9 cellular contexts compared by ENCODE assay signal in the genomic region with DNA sequence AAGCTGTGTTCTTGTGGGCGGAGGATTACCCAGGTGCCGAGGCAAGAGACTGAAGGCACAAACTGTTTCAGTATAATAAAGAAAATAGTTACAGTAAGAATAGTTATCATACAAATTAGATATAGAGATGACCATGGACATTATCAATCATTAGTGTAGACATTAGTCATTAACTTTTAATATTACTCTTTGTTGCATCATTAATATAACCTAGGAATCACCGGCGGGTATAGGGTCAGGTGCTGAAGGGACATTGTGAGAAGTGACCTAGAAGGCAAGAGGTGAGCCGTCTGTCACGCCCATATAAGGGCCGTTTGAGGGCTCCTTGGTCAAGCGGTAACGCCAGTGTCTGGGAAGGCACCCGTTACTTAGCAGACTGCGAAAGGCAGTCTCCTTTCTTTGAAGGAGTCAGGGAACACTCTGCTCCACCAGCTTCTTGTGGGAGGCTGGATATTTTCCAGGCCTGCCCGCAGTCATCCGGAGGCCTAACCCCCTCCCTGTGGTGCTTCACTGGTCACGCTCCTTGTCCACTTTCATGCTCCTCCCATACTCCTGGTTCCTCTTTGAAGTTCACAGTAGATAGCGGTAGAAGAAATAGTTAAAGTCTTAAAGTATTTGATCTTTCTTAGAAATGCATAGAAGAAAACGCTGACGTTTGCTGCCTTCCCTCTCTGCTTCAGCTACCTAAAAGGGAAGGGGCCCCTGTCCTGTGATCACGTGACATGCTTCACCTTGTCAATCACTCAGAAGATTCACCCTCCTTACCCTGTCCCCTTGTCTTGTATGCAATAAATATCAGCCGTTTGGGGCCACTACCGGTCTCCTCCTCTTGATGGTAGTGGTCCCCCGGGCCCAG. TPM values are rescaled to one million over a fixed set of nuclear protein-coding genes. Genes with fewer than 3 reads are reported as not detected.
DNase-seq lines count a peak whose midpoint lies in the region; ATAC-seq and TF ChIP-seq lines count a peak whose summit lies in the region.
"Not testable (repeated sequence)": the region's sequence is repeated elsewhere in the genome, so short reads cannot be mapped to it uniquely, and the experiment has no call there.
"Had no signal": no experiment of that assay in that cellular context is flagged by ENCODE, and none has a peak within 500 bp of the region (broad histone marks: within the 10 kb centered on the region; RNA-seq: fewer than 3 reads in every experiment).

No MANE protein-coding gene starts in this region.

- not testable (repeated sequence) for TF ChIP-seq POLR2A in Peyer's patch (IDR thresholded peaks at IDR 0.05); stomach (IDR thresholded peaks at IDR 0.05)

- peaks cover 13 to 39% (median 30%) of the 10 kb centered on the region in 4 donors for H3K4me1 Mint-ChIP-seq in CD4-positive, alpha-beta memory T cell
- peaks cover 30% of the 10 kb centered on the region for H3K4me1 Mint-ChIP-seq in activated CD8-positive, alpha-beta T cell treated with anti-CD3 and anti-CD28 coated beads for 36 hours (ENCODE audit: low read depth)
- H3K4me1 Mint-ChIP-seq in naive thymus-derived CD4-positive, alpha-beta T cell = peaks cover 7 to 49% (median 28%) of the 10 kb centered on the region in 7 donors

- not testable (repeated sequence) for H3K4me3 ChIP-seq in CD4-positive, alpha-beta memory T cell (ENCODE audit: low read length in 2 of 2); HL-60 (replicated peaks; ENCODE audit: insufficient read depth, low read length); Peyer's patch; cardiac fibroblast (replicated peaks in 1 of 2; ENCODE audit: low read depth in 2 of 2, low read length in 2 of 2); naive thymus-derived CD4-positive, alpha-beta T cell (ENCODE audit: low read length); stomach

- peak overlapping the region; percentile 34 to 81 (median 56) for H3K4me3 Mint-ChIP-seq in CD4-positive, alpha-beta memory T cell
- H3K4me3 Mint-ChIP-seq in activated CD8-positive, alpha-beta T cell treated with anti-CD3 and anti-CD28 coated beads for 36 hours = not testable (repeated sequence)
- peak overlapping the region in 3 of 10 donors; percentile 24 to 96 (median 25) for H3K4me3 Mint-ChIP-seq in naive thymus-derived CD4-positive, alpha-beta T cell

- H3K27ac Mint-ChIP-seq in CD4-positive, alpha-beta memory T cell = peak overlapping the region; percentile 71 to 97 (median 88)
- peak overlapping the region; percentile 87 for H3K27ac Mint-ChIP-seq in activated CD8-positive, alpha-beta T cell treated with anti-CD3 and anti-CD28 coated beads for 36 hours
- peak overlapping the region in 7 of 9 donors; percentile 2 to 100 (median 85) for H3K27ac Mint-ChIP-seq in naive thymus-derived CD4-positive, alpha-beta T cell

- H3K4me1 ChIP-seq in CD4-positive, alpha-beta memory T cell (ENCODE audit: insufficient read depth, low read length) = peaks cover 45% of the 10 kb centered on the region
- H3K4me1 ChIP-seq in Peyer's patch (peaks cover 0 to 29% (median 13%) of the 10 kb centered on the region in 4 donors), stomach (peaks cover 40 to 71% (median 45%) of the 10 kb centered on the region in 4 donors)
- H3K4me1 ChIP-seq in naive thymus-derived CD4-positive, alpha-beta T cell (ENCODE audit: control insufficient read depth in 2 of 2, insufficient read depth in 2 of 2, low read length in 2 of 2) = peaks cover 11 to 12% of the 10 kb centered on the region in 2 donors

- not testable (repeated sequence) for H3K9me3 ChIP-seq in CD4-positive, alpha-beta memory T cell (ENCODE audit: control insufficient read depth in 1 of 2, low read length in 2 of 2); Peyer's patch; naive thymus-derived CD4-positive, alpha-beta T cell (ENCODE audit: control insufficient read depth in 2 of 3, low read length in 3 of 3); stomach

- intact Hi-C loops in CD4-positive, alpha-beta memory T cell (cut with micrococcal nuclease); activated CD8-positive, alpha-beta T cell treated with anti-CD3 and anti-CD28 coated beads for 36 hours (cut with micrococcal nuclease); left ventricle myocardium superior (cut with micrococcal nuclease); stomach (cut with DNase I; ENCODE audit: low total_unique reads): not testable (repeated sequence)
- intact Hi-C loops in naive thymus-derived CD4-positive, alpha-beta T cell (cut with micrococcal nuclease) = loop anchor here in 1 of 2 donors (10.0 kb wide), 1 partner anchor 569 kb away; a partner anchor contains a TSS

- POLR2A ChIA-PET in CD4-positive, alpha-beta memory T cell (lab: Charles Lee; ENCODE audit: partially characterized antibody) = interaction anchor here (1.4 to 10.4 kb wide), 4 partner anchors 6 to 64 kb away, joined by 3 to 321 read pairs (median 22); a partner anchor contains a TSS
- POLR2A ChIA-PET in activated CD8-positive, alpha-beta T cell treated with anti-CD3 and anti-CD28 coated beads for 36 hours (lab: Charles Lee) = interaction anchor here (0.9 kb wide), 1 partner anchor 87 kb away, joined by 3 read pairs; no protein-coding TSS in a partner anchor
- POLR2A ChIA-PET in naive thymus-derived CD4-positive, alpha-beta T cell (lab: Charles Lee) = interaction anchor here (1.9 kb wide), 1 partner anchor 8 kb away, joined by 8 read pairs; a partner anchor contains a TSS

- not testable (repeated sequence) for TF ChIP-seq EP300 in stomach (IDR thresholded peaks at IDR 0.05)

- TF ChIP-seq CTCF in HL-60 (IDR thresholded peaks at IDR 0.05; ENCODE audit: insufficient read depth, low read length); Peyer's patch (IDR thresholded peaks at IDR 0.05); activated CD8-positive, alpha-beta T cell treated with anti-CD3 and anti-CD28 coated beads for 36 hours (IDR thresholded peaks at IDR 0.05); cardiac fibroblast (IDR thresholded peaks at IDR 0.05; ENCODE audit: low read depth, low read length); stomach (IDR thresholded peaks at IDR 0.05): not testable (repeated sequence)

- not testable (repeated sequence) for ATAC-seq in activated CD8-positive, alpha-beta T cell treated with anti-CD3 and anti-CD28 coated beads for 36 hours; left ventricle myocardium superior; naive thymus-derived CD4-positive, alpha-beta T cell

- CTCF ChIA-PET in CD4-positive, alpha-beta memory T cell (lab: Charles Lee; ENCODE audit: partially characterized antibody) = interaction anchor here (0.8 to 2.3 kb wide), 2 partner anchors 8 to 87 kb away, joined by 4 to 8 read pairs; a partner anchor contains a TSS
- CTCF ChIA-PET in activated CD8-positive, alpha-beta T cell treated with anti-CD3 and anti-CD28 coated beads for 36 hours (lab: Charles Lee) = interaction anchor here (1.3 to 3.3 kb wide), 3 partner anchors 9 to 11 kb away, joined by 3 to 19 read pairs (median 6); a partner anchor contains a TSS
- CTCF ChIA-PET in naive thymus-derived CD4-positive, alpha-beta T cell (lab: Charles Lee) = interaction anchor here (1.4 to 3.7 kb wide), 2 partner anchors 8 to 14 kb away, joined by 3 to 20 read pairs; a partner anchor contains a TSS

- peak overlapping the region; percentile 7 for H3K27ac ChIP-seq in CD4-positive, alpha-beta memory T cell (ENCODE audit: low read depth, low read length)
- H3K27ac ChIP-seq in HL-60 (replicated peaks) = peak overlapping the region; percentile 99
- peak overlapping the region; percentile 32 to 100 (median 52) for H3K27ac ChIP-seq in Peyer's patch
- not testable (repeated sequence) for H3K27ac ChIP-seq in naive thymus-derived CD4-positive, alpha-beta T cell (ENCODE audit: low read depth, low read length)
- peak overlapping the region in 3 of 5 donors; percentile 27 to 98 (median 95) for H3K27ac ChIP-seq in stomach

- H3K9me3 Mint-ChIP-seq in CD4-positive, alpha-beta memory T cell; activated CD8-positive, alpha-beta T cell treated with anti-CD3 and anti-CD28 coated beads for 36 hours; naive thymus-derived CD4-positive, alpha-beta T cell: not testable (repeated sequence)

- not testable (repeated sequence) for H3K27me3 Mint-ChIP-seq in CD4-positive, alpha-beta memory T cell; activated CD8-positive, alpha-beta T cell treated with anti-CD3 and anti-CD28 coated beads for 36 hours; naive thymus-derived CD4-positive, alpha-beta T cell

- 57 to 65% (median 59%) methylated on average over 21 of the region's 21 CpGs for WGBS in stomach, 5 donors

- not testable (repeated sequence) for H3K36me3 ChIP-seq in CD4-positive, alpha-beta memory T cell (ENCODE audit: insufficient read depth, low read length); Peyer's patch; naive thymus-derived CD4-positive, alpha-beta T cell (ENCODE audit: control insufficient read depth in 2 of 3, insufficient read depth in 3 of 3, low read length in 3 of 3); stomach

- not testable (repeated sequence) for H3K36me3 Mint-ChIP-seq in CD4-positive, alpha-beta memory T cell; activated CD8-positive, alpha-beta T cell treated with anti-CD3 and anti-CD28 coated beads for 36 hours (ENCODE audit: low read depth); naive thymus-derived CD4-positive, alpha-beta T cell

- DNase-seq in CD4-positive, alpha-beta memory T cell = peak in 2 of 5 donors; percentile 24 to 29
- DNase-seq in HL-60 (ENCODE audit: low read depth in 1 of 2, low spot score in 1 of 2) (peak; percentile 70 to 78), Peyer's patch (peak in 1 of 3 donors; percentile 71), cardiac fibroblast (ENCODE audit: low read depth in 2 of 2) (peak; percentile 58 to 79), left ventricle myocardium superior (peak; percentile 47)
- peak; percentile 20 for DNase-seq in activated CD8-positive, alpha-beta T cell treated with anti-CD3 and anti-CD28 coated beads for 36 hours
- not testable (repeated sequence) for DNase-seq in naive thymus-derived CD4-positive, alpha-beta T cell; stomach

- not testable (repeated sequence) for H3K27me3 ChIP-seq in CD4-positive, alpha-beta memory T cell (ENCODE audit: insufficient read depth, low read length); HL-60 (ENCODE audit: insufficient read depth, poor library complexity, severe bottlenecking); Peyer's patch; naive thymus-derived CD4-positive, alpha-beta T cell (ENCODE audit: control insufficient read depth in 2 of 2, insufficient read depth in 2 of 2, low read length in 2 of 2)
- H3K27me3 ChIP-seq in stomach = peaks cover 0 to 73% (median 0%) of the 10 kb centered on the region in 3 donors

RNA-seq across cellular contexts. Expression of a gene that starts 4.3 kb away (rescaled TPM):
- 10 to 100 TPM; 15.7 to 18.0 TPM for total RNA-seq in CD4-positive, alpha-beta memory T cell
- polyA plus RNA-seq in CD4-positive, alpha-beta memory T cell = 10 to 100 TPM; 22.0 to 30.9 TPM
- total RNA-seq in Peyer's patch (10 to 100 TPM; 53.5 to 93.9 (median 88.3) TPM), left ventricle myocardium superior (12.7 TPM), stomach (100 to 1,000 TPM in 2 of 5 donors, 10 to 100 TPM in 3; 14.3 to 146 (median 78.8) TPM)
- total RNA-seq in activated CD8-positive, alpha-beta T cell treated with anti-CD3 and anti-CD28 coated beads for 36 hours = 10 to 100 TPM; 24.2 to 24.7 TPM
- total RNA-seq in naive thymus-derived CD4-positive, alpha-beta T cell = 100 to 1,000 TPM in 2 of 5 experiments, 10 to 100 TPM in 1, 1 to 10 TPM in 2; 5.4 to 161 (median 20.4) TPM
- 1 to 10 TPM; 2.7 to 2.8 TPM for polyA plus RNA-seq in naive thymus-derived CD4-positive, alpha-beta T cell
- 100 to 1,000 TPM in 1 of 3 donors, 10 to 100 TPM in 2; 46.3 to 162 (median 61.6) TPM for polyA plus RNA-seq in stomach

RNA-seq across cellular contexts. Expression of a gene that starts 8.7 kb away (rescaled TPM):
- total RNA-seq in CD4-positive, alpha-beta memory T cell = not detected
- 1 to 10 TPM; 3.6 to 8.1 TPM for polyA plus RNA-seq in CD4-positive, alpha-beta memory T cell
- total RNA-seq in Peyer's patch = 1 to 10 TPM in 3 of 4 donors, not detected in 1; 1.2 to 6.3 (median 4.5) TPM
- total RNA-seq in activated CD8-positive, alpha-beta T cell treated with anti-CD3 and anti-CD28 coated beads for 36 hours = 1 to 10 TPM in 1 of 2 experiments, not detected in 1; 2.7 TPM
- total RNA-seq in left ventricle myocardium superior = 1.3 TPM
- 10 to 100 TPM in 1 of 5 experiments, 1 to 10 TPM in 4; 2.2 to 12.0 (median 5.5) TPM for total RNA-seq in naive thymus-derived CD4-positive, alpha-beta T cell
- 1 to 10 TPM; 4.9 to 9.4 TPM for polyA plus RNA-seq in naive thymus-derived CD4-positive, alpha-beta T cell
- total RNA-seq in stomach = not detected
- 1 to 10 TPM in 2 of 3 donors, under 1 TPM in 1; 0.92 to 7.5 (median 1.9) TPM for polyA plus RNA-seq in stomach

RNA-seq across cellular contexts. Expression of a gene that starts 11.6 kb away (rescaled TPM):
- total RNA-seq in CD4-positive, alpha-beta memory T cell = 1 to 10 TPM; 7.0 to 7.5 TPM
- polyA plus RNA-seq in CD4-positive, alpha-beta memory T cell = 1 to 10 TPM; 4.3 to 7.5 TPM
- total RNA-seq in Peyer's patch (1 to 10 TPM in 1 of 4 donors, not detected in 3; 1.1 TPM), left ventricle myocardium superior (not detected), stomach (not detected)
- 1 to 10 TPM; 5.8 to 6.8 TPM for total RNA-seq in activated CD8-positive, alpha-beta T cell treated with anti-CD3 and anti-CD28 coated beads for 36 hours
- 10 to 100 TPM in 1 of 5 experiments, 1 to 10 TPM in 4; 4.4 to 17.2 (median 6.8) TPM for total RNA-seq in naive thymus-derived CD4-positive, alpha-beta T cell
- polyA plus RNA-seq in naive thymus-derived CD4-positive, alpha-beta T cell = 10 to 100 TPM in 1 of 2 donors, 1 to 10 TPM in 1; 7.8 to 10.0 TPM
- polyA plus RNA-seq in stomach = under 1 TPM in 2 of 3 donors, not detected in 1; 0.25 to 0.46 TPM
- total RNA-seq: uterus had no signal

RNA-seq across cellular contexts. Expression of a gene that starts 26.1 kb away (rescaled TPM):
- total RNA-seq in CD4-positive, alpha-beta memory T cell = 10 to 100 TPM; 81.1 to 81.8 TPM
- 10 to 100 TPM; 36.4 to 36.9 TPM for polyA plus RNA-seq in CD4-positive, alpha-beta memory T cell
- total RNA-seq in Peyer's patch (10 to 100 TPM; 34.0 to 85.8 (median 41.2) TPM), left ventricle myocardium superior (30.6 TPM), stomach (10 to 100 TPM; 12.9 to 34.8 (median 23.2) TPM)
- 100 to 1,000 TPM; 121 to 126 TPM for total RNA-seq in activated CD8-positive, alpha-beta T cell treated with anti-CD3 and anti-CD28 coated beads for 36 hours
- 100 to 1,000 TPM in 2 of 5 experiments, 10 to 100 TPM in 3; 74.3 to 135 (median 91.1) TPM for total RNA-seq in naive thymus-derived CD4-positive, alpha-beta T cell
- 10 to 100 TPM; 37.8 to 46.6 TPM for polyA plus RNA-seq in naive thymus-derived CD4-positive, alpha-beta T cell
- polyA plus RNA-seq in stomach = 10 to 100 TPM; 34.5 to 47.9 (median 38.4) TPM

RNA-seq across cellular contexts. Expression of a gene that starts 26.6 kb away (rescaled TPM):
- 100 to 1,000 TPM; 152 to 155 TPM for total RNA-seq in CD4-positive, alpha-beta memory T cell
- 10 to 100 TPM; 21.7 to 33.8 TPM for polyA plus RNA-seq in CD4-positive, alpha-beta memory T cell
- total RNA-seq in Peyer's patch (10 to 100 TPM; 68.5 to 94.9 (median 83.3) TPM), left ventricle myocardium superior (27.6 TPM), stomach (100 to 1,000 TPM in 1 of 5 donors, 10 to 100 TPM in 4; 11.9 to 212 (median 58.5) TPM)
- 10 to 100 TPM; 48.0 to 48.8 TPM for total RNA-seq in activated CD8-positive, alpha-beta T cell treated with anti-CD3 and anti-CD28 coated beads for 36 hours
- 100 to 1,000 TPM; 101 to 133 (median 118) TPM for total RNA-seq in naive thymus-derived CD4-positive, alpha-beta T cell
- polyA plus RNA-seq in naive thymus-derived CD4-positive, alpha-beta T cell = 10 to 100 TPM; 15.0 to 25.5 TPM
- 10 to 100 TPM; 13.1 to 73.4 (median 25.6) TPM for polyA plus RNA-seq in stomach
